ENCODE assay signal across 1 cellular context in genomic region chr19:10404888-10405808, GRCh38.
TF ChIP-seq lines count a peak whose summit lies in the region.

No MANE protein-coding gene starts in this region.

TF ChIP-seq in WTC11, 78 proteins besides CTCF, POLR2A, EP300 and RAD21 (continued from another document):
- TF ChIP-seq, protein P1, sequence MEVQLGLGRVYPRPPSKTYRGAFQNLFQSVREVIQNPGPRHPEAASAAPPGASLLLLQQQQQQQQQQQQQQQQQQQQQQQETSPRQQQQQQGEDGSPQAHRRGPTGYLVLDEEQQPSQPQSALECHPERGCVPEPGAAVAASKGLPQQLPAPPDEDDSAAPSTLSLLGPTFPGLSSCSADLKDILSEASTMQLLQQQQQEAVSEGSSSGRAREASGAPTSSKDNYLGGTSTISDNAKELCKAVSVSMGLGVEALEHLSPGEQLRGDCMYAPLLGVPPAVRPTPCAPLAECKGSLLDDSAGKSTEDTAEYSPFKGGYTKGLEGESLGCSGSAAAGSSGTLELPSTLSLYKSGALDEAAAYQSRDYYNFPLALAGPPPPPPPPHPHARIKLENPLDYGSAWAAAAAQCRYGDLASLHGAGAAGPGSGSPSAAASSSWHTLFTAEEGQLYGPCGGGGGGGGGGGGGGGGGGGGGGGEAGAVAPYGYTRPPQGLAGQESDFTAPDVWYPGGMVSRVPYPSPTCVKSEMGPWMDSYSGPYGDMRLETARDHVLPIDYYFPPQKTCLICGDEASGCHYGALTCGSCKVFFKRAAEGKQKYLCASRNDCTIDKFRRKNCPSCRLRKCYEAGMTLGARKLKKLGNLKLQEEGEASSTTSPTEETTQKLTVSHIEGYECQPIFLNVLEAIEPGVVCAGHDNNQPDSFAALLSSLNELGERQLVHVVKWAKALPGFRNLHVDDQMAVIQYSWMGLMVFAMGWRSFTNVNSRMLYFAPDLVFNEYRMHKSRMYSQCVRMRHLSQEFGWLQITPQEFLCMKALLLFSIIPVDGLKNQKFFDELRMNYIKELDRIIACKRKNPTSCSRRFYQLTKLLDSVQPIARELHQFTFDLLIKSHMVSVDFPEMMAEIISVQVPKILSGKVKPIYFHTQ (CRISPR knock-in tag; IDR thresholded peaks at IDR 0.05), result no peak
- TF ChIP-seq, protein P2, sequence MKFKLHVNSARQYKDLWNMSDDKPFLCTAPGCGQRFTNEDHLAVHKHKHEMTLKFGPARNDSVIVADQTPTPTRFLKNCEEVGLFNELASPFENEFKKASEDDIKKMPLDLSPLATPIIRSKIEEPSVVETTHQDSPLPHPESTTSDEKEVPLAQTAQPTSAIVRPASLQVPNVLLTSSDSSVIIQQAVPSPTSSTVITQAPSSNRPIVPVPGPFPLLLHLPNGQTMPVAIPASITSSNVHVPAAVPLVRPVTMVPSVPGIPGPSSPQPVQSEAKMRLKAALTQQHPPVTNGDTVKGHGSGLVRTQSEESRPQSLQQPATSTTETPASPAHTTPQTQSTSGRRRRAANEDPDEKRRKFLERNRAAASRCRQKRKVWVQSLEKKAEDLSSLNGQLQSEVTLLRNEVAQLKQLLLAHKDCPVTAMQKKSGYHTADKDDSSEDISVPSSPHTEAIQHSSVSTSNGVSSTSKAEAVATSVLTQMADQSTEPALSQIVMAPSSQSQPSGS (CRISPR knock-in tag; IDR thresholded peaks at IDR 0.05; ENCODE audit: borderline replicate concordance, low read depth), result no peak
- no peak for TF ChIP-seq TEAD4 (CRISPR knock-in tag; IDR thresholded peaks at IDR 0.05)
- TF ChIP-seq NFYB (CRISPR knock-in tag; conservative IDR thresholded peaks at IDR 0.05; ENCODE audit: low read depth), result no peak
- no peak for TF ChIP-seq ZNF416 (CRISPR knock-in tag; IDR thresholded peaks at IDR 0.05)
